23 cellular contexts compared by ENCODE assay signal in genomic region chrX:124257924-124258706, GRCh38.
DNase-seq lines count a peak whose midpoint lies in the region; ATAC-seq and TF ChIP-seq lines count a peak whose summit lies in the region.
"Had no signal": no experiment of that assay in that cellular context is flagged by ENCODE, and none has a peak within 500 bp of the region (broad histone marks: within the 10 kb centered on the region; RNA-seq: fewer than 3 reads in every experiment).

No MANE protein-coding gene starts in this region.

- peak; percentile 22 for DNase-seq in stimulated activated CD4-positive, alpha-beta T cell treated with anti-CD3 and anti-CD28 coated beads, Interleukin-15, amount 100 ng/mL, for 24 hours
- no peak for DNase-seq in stimulated activated CD4-positive, alpha-beta T cell treated with anti-CD3 and anti-CD28 coated beads, Interleukin-2, amount 100 ng/mL, for 24 hours
- DNase-seq in fibroblast of mammary gland (ENCODE audit: low read depth) = peak; percentile 8
- no peak for DNase-seq in endodermal cell
- no peak for DNase-seq in foreskin melanocyte
- DNase-seq: activated CD4-positive, CD25-positive, alpha-beta regulatory T cell; activated T-cell treated with anti-CD3 and anti-CD28 coated beads, Interleukin-2, amount 50 U/mL, for 4 hours; brain microvascular endothelial cell; CD4-positive, alpha-beta T cell; DMS 273 treated with DMSO at 0.1 percent for 48 hours; effector CD8-positive, alpha-beta T cell; left lung; naive thymus-derived CD4-positive, alpha-beta T cell; NCI-H1092 treated with DMSO at 0.1 percent for 48 hours; NCI-H187 treated with DMSO at 0.1 percent for 48 hours; NCI-H226; nucleus accumbens; OCI-M1; stimulated activated CD4-positive, alpha-beta T cell treated with anti-CD3 and anti-CD28 coated beads, Interleukin-1b, Interleukin-23, amount 100 ng/mL, for 48 hours; SW 1271 had no signal

- peak; percentile 39 for ATAC-seq in activated T-helper 17 cell treated with anti-CD3 and anti-CD28 coated beads, Interleukin-2, amount 50 U/mL, for 72 hours (replicated peaks)
- ATAC-seq in GM18502 (IDR thresholded peaks at IDR 0.05; ENCODE audit: poor library complexity, unreplicated experiment) = no peak
- ATAC-seq: left lung; naive thymus-derived CD4-positive, alpha-beta T cell; stimulated activated memory B cell treated with anti-CD40 and anti-IgM and Interleukin-4, amounts not matched to agents 10 μg/mL and 1 μg/mL and 100 μg/mL, for 72 hours had no signal

- no peaks in the 10 kb centered on the region for H3K27me3 ChIP-seq in endodermal cell (ENCODE audit: control insufficient read depth, insufficient read depth, low read length, poor library complexity, severe bottlenecking)
- H3K27me3 ChIP-seq: brain microvascular endothelial cell, left lung had no signal

- no peaks in the 10 kb centered on the region for H3K9me3 ChIP-seq in endodermal cell (ENCODE audit: control insufficient read depth, low read length)
- H3K9me3 ChIP-seq: left lung had no signal

- H3K4me3 ChIP-seq in fibroblast of mammary gland (ENCODE audit: control insufficient read depth, low read depth, low read length) (no peak overlapping the region), endodermal cell (ENCODE audit: low read length) (no peak overlapping the region)
- H3K4me3 ChIP-seq: left lung had no signal

- peaks cover 12% of the 10 kb centered on the region for H3K4me1 Mint-ChIP-seq in activated T-helper 17 cell treated with anti-CD3 and anti-CD28 coated beads, Interleukin-2, amount 50 U/mL, for 72 hours
- no peaks in the 10 kb centered on the region for H3K4me1 Mint-ChIP-seq in endodermal cell
- H3K4me1 Mint-ChIP-seq: naive thymus-derived CD4-positive, alpha-beta T cell; stimulated activated memory B cell treated with anti-CD40 and anti-IgM and Interleukin-4, amounts not matched to agents 10 μg/mL and 1 μg/mL and 100 μg/mL, for 72 hours had no signal

- WGBS in endodermal cell (ENCODE audit: insufficient coverage in 1 of 2, insufficient read length in 1 of 2), 2 experiments = 90% methylated on average over 2 of the region's 5 CpGs; no CpG with 5 or more reads in 1 of the 2 experiments

- H3K9me3 Mint-ChIP-seq in activated T-helper 17 cell treated with anti-CD3 and anti-CD28 coated beads, Interleukin-2, amount 50 U/mL, for 72 hours = no peaks in the 10 kb centered on the region
- H3K9me3 Mint-ChIP-seq in endodermal cell = no peaks in the 10 kb centered on the region
- H3K9me3 Mint-ChIP-seq: activated T-cell treated with anti-CD3 and anti-CD28 coated beads, Interleukin-2, amount 50 U/mL, for 4 hours; CD4-positive, alpha-beta T cell; stimulated activated memory B cell treated with anti-CD40 and anti-IgM and Interleukin-4, amounts not matched to agents 10 μg/mL and 1 μg/mL and 100 μg/mL, for 72 hours had no signal

- no peaks in the 10 kb centered on the region for H3K27me3 Mint-ChIP-seq in activated T-helper 17 cell treated with anti-CD3 and anti-CD28 coated beads, Interleukin-2, amount 50 U/mL, for 72 hours
- H3K27me3 Mint-ChIP-seq in endodermal cell (ENCODE audit: insufficient read depth) = no peaks in the 10 kb centered on the region
- H3K27me3 Mint-ChIP-seq: CD4-positive, alpha-beta T cell; naive thymus-derived CD4-positive, alpha-beta T cell; stimulated activated memory B cell treated with anti-CD40 and anti-IgM and Interleukin-4, amounts not matched to agents 10 μg/mL and 1 μg/mL and 100 μg/mL, for 72 hours had no signal

- no peak overlapping the region for H3K27ac Mint-ChIP-seq in activated T-helper 17 cell treated with anti-CD3 and anti-CD28 coated beads, Interleukin-2, amount 50 U/mL, for 72 hours
- no peak overlapping the region for H3K27ac Mint-ChIP-seq in endodermal cell
- H3K27ac Mint-ChIP-seq: CD4-positive, alpha-beta T cell; naive thymus-derived CD4-positive, alpha-beta T cell; stimulated activated memory B cell treated with anti-CD40 and anti-IgM and Interleukin-4, amounts not matched to agents 10 μg/mL and 1 μg/mL and 100 μg/mL, for 72 hours had no signal

- H3K36me3 ChIP-seq in endodermal cell (ENCODE audit: control insufficient read depth, insufficient read depth, low read length) = no peaks in the 10 kb centered on the region
- H3K36me3 ChIP-seq: brain microvascular endothelial cell, left lung had no signal

- H3K36me3 Mint-ChIP-seq in activated T-helper 17 cell treated with anti-CD3 and anti-CD28 coated beads, Interleukin-2, amount 50 U/mL, for 72 hours (ENCODE audit: low read depth) = no peaks in the 10 kb centered on the region
- H3K36me3 Mint-ChIP-seq in endodermal cell (ENCODE audit: low read depth) = no peaks in the 10 kb centered on the region
- H3K36me3 Mint-ChIP-seq: naive thymus-derived CD4-positive, alpha-beta T cell; stimulated activated memory B cell treated with anti-CD40 and anti-IgM and Interleukin-4, amounts not matched to agents 10 μg/mL and 1 μg/mL and 100 μg/mL, for 72 hours had no signal

- H3K9ac ChIP-seq in endodermal cell (ENCODE audit: extremely low read depth, low read length, poor library complexity, severe bottlenecking) = no peak overlapping the region

- H3K4me3 Mint-ChIP-seq in activated T-helper 17 cell treated with anti-CD3 and anti-CD28 coated beads, Interleukin-2, amount 50 U/mL, for 72 hours = peak overlapping the region; percentile 32
- H3K4me3 Mint-ChIP-seq in endodermal cell = no peak overlapping the region
- H3K4me3 Mint-ChIP-seq: activated T-cell treated with anti-CD3 and anti-CD28 coated beads, Interleukin-2, amount 50 U/mL, for 4 hours; CD4-positive, alpha-beta T cell; naive thymus-derived CD4-positive, alpha-beta T cell; stimulated activated memory B cell treated with anti-CD40 and anti-IgM and Interleukin-4, amounts not matched to agents 10 μg/mL and 1 μg/mL and 100 μg/mL, for 72 hours had no signal

- TF ChIP-seq CTCF in fibroblast of mammary gland (conservative IDR thresholded peaks at IDR 0.05; ENCODE audit: control insufficient read depth, insufficient read depth, low read depth, low read length) = no peak
- TF ChIP-seq CTCF in endodermal cell (conservative IDR thresholded peaks at IDR 0.05) = no peak

- no peaks in the 10 kb centered on the region for H3K4me1 ChIP-seq in endodermal cell (ENCODE audit: control insufficient read depth, insufficient read depth, low read length)

- no peak overlapping the region for H3K27ac ChIP-seq in endodermal cell (ENCODE audit: low read depth, low read length)
- H3K27ac ChIP-seq: brain microvascular endothelial cell, left lung had no signal

Comparison
In these comparisons a context has a peak if more than half of its experiments do, and no peak if none do; other contexts are left out.
1. DNase-seq: peak in stimulated activated CD4-positive, alpha-beta T cell treated with anti-CD3 and anti-CD28 coated beads, Interleukin-15, amount 100 ng/mL, for 24 hours (single experiment) and fibroblast of mammary gland (single experiment); none in stimulated activated CD4-positive, alpha-beta T cell treated with anti-CD3 and anti-CD28 coated beads, Interleukin-2, amount 100 ng/mL, for 24 hours (0 of 2), endodermal cell (single experiment) and foreskin melanocyte (single experiment).